ENCODE assay signal across 15 cellular contexts in the genomic region with DNA sequence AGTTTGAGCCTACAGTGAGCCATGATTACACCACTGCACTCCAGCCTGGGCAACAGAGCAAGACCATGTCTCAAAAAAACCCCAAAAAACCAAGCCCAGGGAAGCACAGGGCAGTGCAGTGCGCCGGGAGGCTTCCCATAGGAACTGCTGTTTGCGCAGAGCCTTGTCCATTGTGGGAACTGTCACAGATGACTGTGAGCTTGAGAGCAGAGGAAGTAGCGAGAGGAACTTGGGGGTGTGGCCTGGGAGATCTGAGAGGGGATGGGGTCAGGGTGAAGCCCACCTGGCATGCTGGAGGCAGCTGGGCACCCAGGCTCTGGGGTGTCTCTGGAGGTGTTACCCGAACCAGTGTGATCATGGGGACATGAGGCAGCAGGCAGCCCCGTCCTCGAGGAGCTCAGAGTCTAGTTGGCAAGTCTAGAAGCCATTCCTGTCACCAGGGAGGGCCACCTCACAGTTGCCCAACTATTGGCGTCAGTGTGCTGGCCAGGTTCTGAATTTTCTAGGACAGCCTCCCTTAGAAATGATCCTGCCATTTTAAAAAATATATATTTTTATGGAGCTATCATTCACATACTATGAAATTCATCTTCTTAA. TPM values are rescaled to one million over a fixed set of nuclear protein-coding genes. Genes with fewer than 3 reads are reported as not detected.
DNase-seq lines count a peak whose midpoint lies in the region; ATAC-seq and TF ChIP-seq lines count a peak whose summit lies in the region.
"Had no signal": no experiment of that assay in that cellular context is flagged by ENCODE, and none has a peak within 500 bp of the region (broad histone marks: within the 10 kb centered on the region; RNA-seq: fewer than 3 reads in every experiment).

No MANE protein-coding gene starts in this region.

- no peaks in the 10 kb centered on the region for H3K27me3 Mint-ChIP-seq in activated T-cell treated with anti-CD3 and anti-CD28 coated beads, Interleukin-2, amount 50 U/mL, for 24 hours
- H3K27me3 Mint-ChIP-seq in activated B cell treated with CpG ODN at 0.5 μM for 24 hours (no peaks in the 10 kb centered on the region), naive B cell (no peaks in the 10 kb centered on the region)
- no peaks in the 10 kb centered on the region for H3K27me3 Mint-ChIP-seq in stimulated activated naive B cell treated with anti-CD40 and anti-IgM and Interleukin-4, amounts not matched to agents 10 μg/mL and 1 μg/mL and 100 μg/mL, for 72 hours

- no peak for TF ChIP-seq CTCF in activated B cell treated with CpG ODN at 0.5 μM for 24 hours (IDR thresholded peaks at IDR 0.05)

- peaks cover 22% of the 10 kb centered on the region for H3K4me1 Mint-ChIP-seq in activated T-cell treated with anti-CD3 and anti-CD28 coated beads, Interleukin-2, amount 50 U/mL, for 24 hours (ENCODE audit: low read depth)
- peaks cover 62% of the 10 kb centered on the region for H3K4me1 Mint-ChIP-seq in activated B cell treated with CpG ODN at 0.5 μM for 24 hours
- H3K4me1 Mint-ChIP-seq in naive B cell = peaks cover 50 to 69% (median 54%) of the 10 kb centered on the region in 3 donors
- peaks cover 48 to 83% of the 10 kb centered on the region in 2 donors for H3K4me1 Mint-ChIP-seq in stimulated activated naive B cell treated with anti-CD40 and anti-IgM and Interleukin-4, amounts not matched to agents 10 μg/mL and 1 μg/mL and 100 μg/mL, for 72 hours

- peaks cover 20% of the 10 kb centered on the region for H3K36me3 Mint-ChIP-seq in activated T-cell treated with anti-CD3 and anti-CD28 coated beads, Interleukin-2, amount 50 U/mL, for 24 hours (ENCODE audit: low read depth)
- peaks cover 30% of the 10 kb centered on the region for H3K36me3 Mint-ChIP-seq in activated B cell treated with CpG ODN at 0.5 μM for 24 hours (ENCODE audit: low read depth)
- peaks cover 0 to 8% of the 10 kb centered on the region in 2 donors for H3K36me3 Mint-ChIP-seq in naive B cell
- peaks cover 11 to 21% of the 10 kb centered on the region in 2 donors for H3K36me3 Mint-ChIP-seq in stimulated activated naive B cell treated with anti-CD40 and anti-IgM and Interleukin-4, amounts not matched to agents 10 μg/mL and 1 μg/mL and 100 μg/mL, for 72 hours

- intact Hi-C loops in activated B cell treated with CpG ODN at 0.5 μM for 24 hours (cut with micrococcal nuclease) = no loop called here

- no peak overlapping the region for H3K4me3 Mint-ChIP-seq in activated T-cell treated with anti-CD3 and anti-CD28 coated beads, Interleukin-2, amount 50 U/mL, for 24 hours
- H3K4me3 Mint-ChIP-seq in activated B cell treated with CpG ODN at 0.5 μM for 24 hours (no peak overlapping the region), naive B cell (peak overlapping the region in 3 of 8 donors; percentile 29 to 75 (median 54))
- no peak overlapping the region for H3K4me3 Mint-ChIP-seq in stimulated activated naive B cell treated with anti-CD40 and anti-IgM and Interleukin-4, amounts not matched to agents 10 μg/mL and 1 μg/mL and 100 μg/mL, for 72 hours
- H3K4me3 Mint-ChIP-seq: T-helper 1 cell treated with Interleukin-12 subunit alpha and Interleukin-12 subunit beta and Interleukin-4 antibody, amounts not matched to agents 30 μg/mL and 1 μg/mL, for 36 hours had no signal

- H3K27ac Mint-ChIP-seq in activated T-cell treated with anti-CD3 and anti-CD28 coated beads, Interleukin-2, amount 50 U/mL, for 24 hours = peak overlapping the region; percentile 64
- H3K27ac Mint-ChIP-seq in activated B cell treated with CpG ODN at 0.5 μM for 24 hours (peak overlapping the region; percentile 18), naive B cell (peak overlapping the region in 4 of 6 donors; percentile 26 to 67 (median 48))
- peak overlapping the region; percentile 52 for H3K27ac Mint-ChIP-seq in stimulated activated naive B cell treated with anti-CD40 and anti-IgM and Interleukin-4, amounts not matched to agents 10 μg/mL and 1 μg/mL and 100 μg/mL, for 72 hours
- H3K27ac Mint-ChIP-seq: T-helper 1 cell treated with Interleukin-12 subunit alpha and Interleukin-12 subunit beta and Interleukin-4 antibody, amounts not matched to agents 30 μg/mL and 1 μg/mL, for 36 hours had no signal

- ATAC-seq in activated B cell treated with CpG ODN at 0.5 μM for 24 hours (ENCODE audit: low read depth) = no peak
- no peak for ATAC-seq in naive B cell (ENCODE audit: low read depth in 2 of 2)
- ATAC-seq in stimulated activated naive B cell treated with anti-CD40 and anti-IgM and Interleukin-4, amounts not matched to agents 10 μg/mL and 1 μg/mL and 100 μg/mL, for 72 hours (replicated peaks) = no peak
- no peak for ATAC-seq in HG03520 (IDR thresholded peaks at IDR 0.05; ENCODE audit: unreplicated experiment)

- POLR2A ChIA-PET in activated B cell treated with CpG ODN at 0.5 μM for 24 hours (lab: Charles Lee) = interaction anchor here (2.1 kb wide), 1 partner anchor 11 kb away, joined by 11 read pairs; the partner anchor contains the start of gene KDM4B

- CTCF ChIA-PET in activated B cell treated with CpG ODN at 0.5 μM for 24 hours (lab: Charles Lee) = no interaction called here

- no peak for DNase-seq in activated T-cell treated with anti-CD3 and anti-CD28 coated beads, Interleukin-2, amount 50 U/mL, for 24 hours
- DNase-seq in activated T-cell treated with anti-CD3 and anti-CD28 coated beads for 4 hours (no peak), activated B cell treated with CpG ODN at 0.5 μM for 24 hours (no peak), naive B cell (no peak), NCI-H1105 treated with DMSO at 0.1 percent for 48 hours (lab: John Stamatoyannopoulos, UW) (no peak), NCI-H1694 treated with DMSO at 0.1 percent for 48 hours (lab: John Stamatoyannopoulos, UW) (no peak)
- no peak for DNase-seq in stimulated activated naive B cell treated with anti-CD40 and anti-IgM and Interleukin-4, amounts not matched to agents 10 μg/mL and 1 μg/mL and 100 μg/mL, for 72 hours
- DNase-seq: activated CD8-positive, alpha-beta memory T cell treated with anti-CD3 and anti-CD28 coated beads for 24 hours; adrenal gland; mesendoderm; NCI-H187; stimulated activated naive CD4-positive, alpha-beta T cell; transverse colon had no signal

- H3K9me3 Mint-ChIP-seq in activated T-cell treated with anti-CD3 and anti-CD28 coated beads, Interleukin-2, amount 50 U/mL, for 24 hours = no peaks in the 10 kb centered on the region
- no peaks in the 10 kb centered on the region for H3K9me3 Mint-ChIP-seq in activated B cell treated with CpG ODN at 0.5 μM for 24 hours
- no peaks in the 10 kb centered on the region for H3K9me3 Mint-ChIP-seq in naive B cell
- no peaks in the 10 kb centered on the region for H3K9me3 Mint-ChIP-seq in stimulated activated naive B cell treated with anti-CD40 and anti-IgM and Interleukin-4, amounts not matched to agents 10 μg/mL and 1 μg/mL and 100 μg/mL, for 72 hours
- H3K9me3 Mint-ChIP-seq: T-helper 1 cell treated with Interleukin-12 subunit alpha and Interleukin-12 subunit beta and Interleukin-4 antibody, amounts not matched to agents 30 μg/mL and 1 μg/mL, for 36 hours had no signal

RNA-seq across cellular contexts. Expression of gene KDM4B, which starts 10.4 kb away (rescaled TPM):
- total RNA-seq in activated B cell treated with CpG ODN at 0.5 μM for 24 hours = 76.4 and 88.9 TPM in 2 replicates
- 10 to 100 TPM; 17.9 to 94.1 (median 50.8) TPM for polyA plus RNA-seq in naive B cell (ENCODE audit: low read depth in 6 of 6)
